ENCODE assay signal across 22 cellular contexts in genomic region chr1:83490988-83491387, GRCh38.
DNase-seq lines count a peak whose midpoint lies in the region; ATAC-seq, FAIRE-seq and TF ChIP-seq lines count a peak whose summit lies in the region.
"Had no signal": no experiment of that assay in that cellular context is flagged by ENCODE, and none has a peak within 500 bp of the region (broad histone marks: within the 10 kb centered on the region; RNA-seq: fewer than 3 reads in every experiment).

No MANE protein-coding gene starts in this region.

- H3K36me3 Mint-ChIP-seq in activated CD4-positive, alpha-beta T cell treated with anti-CD3 and anti-CD28 coated beads, Interleukin-2, amount 10 ng/mL, durations not matched to agents 24 days and 14 days (ENCODE audit: low read depth) = peaks cover 9% of the 10 kb centered on the region
- peaks cover 22% of the 10 kb centered on the region for H3K36me3 Mint-ChIP-seq in activated T-helper 1 cell treated with anti-CD3 and anti-CD28 coated beads, Interleukin-12 subunit alpha, Interleukin-12 subunit beta, Interleukin-2, Interleukin-4 antibody, amounts not matched to agents 30 ng/mL and 10 ng/mL and 1 ng/mL, durations not matched to agents 14 hours and 24 hours and 36 hours (ENCODE audit: low read depth)
- no peaks in the 10 kb centered on the region for H3K36me3 Mint-ChIP-seq in stimulated activated naive CD8-positive, alpha-beta T cell treated with anti-CD3 and anti-CD28 coated beads, Interleukin-15, Interleukin-2, amounts not matched to agents 100 ng/mL and 50 ng/mL, for 24 hours (ENCODE audit: low read depth)
- H3K36me3 Mint-ChIP-seq: CD4-positive, CD25-positive, alpha-beta regulatory T cell; IgD-negative memory B cell had no signal

- intact Hi-C loops in activated CD4-positive, alpha-beta T cell treated with anti-CD3 and anti-CD28 coated beads, Interleukin-2, amount 10 ng/mL, durations not matched to agents 24 days and 14 days (cut with micrococcal nuclease) = loop anchor here (1.0 to 2.0 kb wide), 2 partner anchors 10 to 16 kb away; no protein-coding TSS in a partner anchor
- intact Hi-C loops in activated T-helper 1 cell treated with anti-CD3 and anti-CD28 coated beads, Interleukin-12 subunit alpha, Interleukin-12 subunit beta, Interleukin-2, Interleukin-4 antibody, amounts not matched to agents 30 ng/mL and 10 ng/mL and 1 ng/mL, durations not matched to agents 14 hours and 24 hours and 36 hours (cut with micrococcal nuclease) = loop anchor here (1.0 to 2.0 kb wide), 2 partner anchors 10 to 18 kb away; no protein-coding TSS in a partner anchor

- no peak for ATAC-seq in GM21447 (IDR thresholded peaks at IDR 0.05; ENCODE audit: unreplicated experiment)
- ATAC-seq: GM23338, Panc1 had no signal

- H3K4me1 Mint-ChIP-seq in activated CD4-positive, alpha-beta T cell treated with anti-CD3 and anti-CD28 coated beads, Interleukin-2, amount 10 ng/mL, durations not matched to agents 24 days and 14 days = peaks cover 41% of the 10 kb centered on the region
- peaks cover 73% of the 10 kb centered on the region for H3K4me1 Mint-ChIP-seq in activated T-helper 1 cell treated with anti-CD3 and anti-CD28 coated beads, Interleukin-12 subunit alpha, Interleukin-12 subunit beta, Interleukin-2, Interleukin-4 antibody, amounts not matched to agents 30 ng/mL and 10 ng/mL and 1 ng/mL, durations not matched to agents 14 hours and 24 hours and 36 hours (ENCODE audit: low read depth)
- H3K4me1 Mint-ChIP-seq in stimulated activated naive CD8-positive, alpha-beta T cell treated with anti-CD3 and anti-CD28 coated beads, Interleukin-15, Interleukin-2, amounts not matched to agents 100 ng/mL and 50 ng/mL, for 24 hours (ENCODE audit: low read depth) = peaks cover 42% of the 10 kb centered on the region
- H3K4me1 Mint-ChIP-seq: GM23338, H9 had no signal

- no peak for DNase-seq in activated CD4-positive, alpha-beta T cell treated with anti-CD3 and anti-CD28 coated beads, Interleukin-2, amount 10 ng/mL, durations not matched to agents 24 days and 14 days
- DNase-seq in activated CD4-positive, alpha-beta T cell treated with anti-CD3 and anti-CD28 coated beads for 1 hour = no peak
- no peak for DNase-seq in GM12891 (ENCODE audit: insufficient read length, low spot score)
- no peak for DNase-seq in activated T-helper 1 cell treated with anti-CD3 and anti-CD28 coated beads, Interleukin-12 subunit alpha, Interleukin-12 subunit beta, Interleukin-2, Interleukin-4 antibody, amounts not matched to agents 30 ng/mL and 10 ng/mL and 1 ng/mL, durations not matched to agents 14 hours and 24 hours and 36 hours (ENCODE audit: low spot score)
- DNase-seq in GM03348 (ENCODE audit: low spot score) = no peak
- DNase-seq: 8988T; CD4-positive, CD25-positive, alpha-beta regulatory T cell; DMS153; DND-41; H9; MM.1S; NCI-H1694; NCI-H2029 treated with DMSO at 0.1 percent for 48 hours; NCI-H2227 treated with DMSO at 0.1 percent for 48 hours; NCI-H510A; NCI-H69; SHP77 had no signal

- TF ChIP-seq POLR2A in GM12891 (IDR thresholded peaks at IDR 0.05; ENCODE audit: low read depth, low read length) = no peak

- peaks cover 23% of the 10 kb centered on the region for H3K9me3 Mint-ChIP-seq in activated CD4-positive, alpha-beta T cell treated with anti-CD3 and anti-CD28 coated beads, Interleukin-2, amount 10 ng/mL, durations not matched to agents 24 days and 14 days
- H3K9me3 Mint-ChIP-seq in activated T-helper 1 cell treated with anti-CD3 and anti-CD28 coated beads, Interleukin-12 subunit alpha, Interleukin-12 subunit beta, Interleukin-2, Interleukin-4 antibody, amounts not matched to agents 30 ng/mL and 10 ng/mL and 1 ng/mL, durations not matched to agents 14 hours and 24 hours and 36 hours = peaks cover 33% of the 10 kb centered on the region
- H3K9me3 Mint-ChIP-seq in stimulated activated naive CD8-positive, alpha-beta T cell treated with anti-CD3 and anti-CD28 coated beads, Interleukin-15, Interleukin-2, amounts not matched to agents 100 ng/mL and 50 ng/mL, for 24 hours = peaks cover 10% of the 10 kb centered on the region
- H3K9me3 Mint-ChIP-seq: GM23338, H9 had no signal

- H3K27ac Mint-ChIP-seq in activated CD4-positive, alpha-beta T cell treated with anti-CD3 and anti-CD28 coated beads, Interleukin-2, amount 10 ng/mL, durations not matched to agents 24 days and 14 days = peak overlapping the region; percentile 66
- peak overlapping the region; percentile 68 for H3K27ac Mint-ChIP-seq in activated T-helper 1 cell treated with anti-CD3 and anti-CD28 coated beads, Interleukin-12 subunit alpha, Interleukin-12 subunit beta, Interleukin-2, Interleukin-4 antibody, amounts not matched to agents 30 ng/mL and 10 ng/mL and 1 ng/mL, durations not matched to agents 14 hours and 24 hours and 36 hours
- H3K27ac Mint-ChIP-seq in stimulated activated naive CD8-positive, alpha-beta T cell treated with anti-CD3 and anti-CD28 coated beads, Interleukin-15, Interleukin-2, amounts not matched to agents 100 ng/mL and 50 ng/mL, for 24 hours = peak overlapping the region; percentile 8
- H3K27ac Mint-ChIP-seq: GM23338, H9, IgD-negative memory B cell had no signal

- FAIRE-seq in GM12891 (lab: Jason Lieb, UNC) = peak; percentile 48

- H3K4me3 Mint-ChIP-seq in activated CD4-positive, alpha-beta T cell treated with anti-CD3 and anti-CD28 coated beads, Interleukin-2, amount 10 ng/mL, durations not matched to agents 24 days and 14 days = no peak overlapping the region
- H3K4me3 Mint-ChIP-seq in activated T-helper 1 cell treated with anti-CD3 and anti-CD28 coated beads, Interleukin-12 subunit alpha, Interleukin-12 subunit beta, Interleukin-2, Interleukin-4 antibody, amounts not matched to agents 30 ng/mL and 10 ng/mL and 1 ng/mL, durations not matched to agents 14 hours and 24 hours and 36 hours = no peak overlapping the region
- H3K4me3 Mint-ChIP-seq in stimulated activated naive CD8-positive, alpha-beta T cell treated with anti-CD3 and anti-CD28 coated beads, Interleukin-15, Interleukin-2, amounts not matched to agents 100 ng/mL and 50 ng/mL, for 24 hours = no peak overlapping the region
- H3K4me3 Mint-ChIP-seq: CD4-positive, CD25-positive, alpha-beta regulatory T cell; GM23338; H9; IgD-negative memory B cell had no signal

- no peaks in the 10 kb centered on the region for H3K27me3 Mint-ChIP-seq in activated CD4-positive, alpha-beta T cell treated with anti-CD3 and anti-CD28 coated beads, Interleukin-2, amount 10 ng/mL, durations not matched to agents 24 days and 14 days
- no peaks in the 10 kb centered on the region for H3K27me3 Mint-ChIP-seq in activated T-helper 1 cell treated with anti-CD3 and anti-CD28 coated beads, Interleukin-12 subunit alpha, Interleukin-12 subunit beta, Interleukin-2, Interleukin-4 antibody, amounts not matched to agents 30 ng/mL and 10 ng/mL and 1 ng/mL, durations not matched to agents 14 hours and 24 hours and 36 hours (ENCODE audit: insufficient read depth)
- H3K27me3 Mint-ChIP-seq in stimulated activated naive CD8-positive, alpha-beta T cell treated with anti-CD3 and anti-CD28 coated beads, Interleukin-15, Interleukin-2, amounts not matched to agents 100 ng/mL and 50 ng/mL, for 24 hours = no peaks in the 10 kb centered on the region
- H3K27me3 Mint-ChIP-seq: CD4-positive, CD25-positive, alpha-beta regulatory T cell; IgD-negative memory B cell had no signal

TF ChIP-seq in GM12891, 5 proteins besides CTCF, POLR2A, EP300 and RAD21:
- no peak for TF ChIP-seq TAF1 (IDR thresholded peaks at IDR 0.05; ENCODE audit: low read depth, low read length)
- no peak for TF ChIP-seq SPI1 (IDR thresholded peaks at IDR 0.05; ENCODE audit: low read depth, low read length)
- TF ChIP-seq PAX5 (IDR thresholded peaks at IDR 0.05; ENCODE audit: insufficient read depth, low read length, severe bottlenecking) = no peak
- no peak for TF ChIP-seq POLR2AphosphoS5 (IDR thresholded peaks at IDR 0.05; ENCODE audit: low read depth, low read length)
- TF ChIP-seq POU2F2 (IDR thresholded peaks at IDR 0.05; ENCODE audit: low read depth, low read length) = no peak
TF ChIP-seq in GM12891: peak in this region for 0.

Comparison
In these comparisons a context has a peak if more than half of its experiments do, and no peak if none do; other contexts are left out.
1. H3K27ac Mint-ChIP-seq: peak in every context shown above with its lines; median percentile 68 in activated T-helper 1 cell treated with anti-CD3 and anti-CD28 coated beads, Interleukin-12 subunit alpha, Interleukin-12 subunit beta, Interleukin-2, Interleukin-4 antibody, amounts not matched to agents 30 ng/mL and 10 ng/mL and 1 ng/mL, durations not matched to agents 14 hours and 24 hours and 36 hours; 66 in activated CD4-positive, alpha-beta T cell treated with anti-CD3 and anti-CD28 coated beads, Interleukin-2, amount 10 ng/mL, durations not matched to agents 24 days and 14 days; 8 in stimulated activated naive CD8-positive, alpha-beta T cell treated with anti-CD3 and anti-CD28 coated beads, Interleukin-15, Interleukin-2, amounts not matched to agents 100 ng/mL and 50 ng/mL, for 24 hours.